ENCODE assay signal across 23 cellular contexts in genomic region chr19:13832096-13832495, GRCh38. TPM values are rescaled to one million over a fixed set of nuclear protein-coding genes. Genes with fewer than 3 reads are reported as not detected.
DNase-seq lines count a peak whose midpoint lies in the region; ATAC-seq and TF ChIP-seq lines count a peak whose summit lies in the region.
"Had no signal": no experiment of that assay in that cellular context is flagged by ENCODE, and none has a peak within 500 bp of the region (broad histone marks: within the 10 kb centered on the region; RNA-seq: fewer than 3 reads in every experiment).

No MANE protein-coding gene starts in this region.

- H3K4me1 ChIP-seq in RWPE2 (ENCODE audit: insufficient read depth, poor library complexity, severe bottlenecking) (peaks cover 17% of the 10 kb centered on the region), gastroesophageal sphincter (peaks cover 2 to 50% (median 38%) of the 10 kb centered on the region in 3 donors)

- H3K36me3 ChIP-seq in RWPE2 (ENCODE audit: low read depth): peaks cover 44% of the 10 kb centered on the region
- peaks cover 0 to 61% of the 10 kb centered on the region in 2 donors for H3K36me3 ChIP-seq in gastroesophageal sphincter

- ATAC-seq in stimulated activated naive CD8-positive, alpha-beta T cell treated with anti-CD3 and anti-CD28 coated beads, Interleukin-15, amount 100 ng/mL, for 72 hours: no peak
- ATAC-seq in stimulated activated naive CD8-positive, alpha-beta T cell treated with anti-CD3 and anti-CD28 coated beads, Interleukin-15, Interleukin-2, amounts not matched to agents 100 U/mL and 50 U/mL, for 24 hours: no peak
- ATAC-seq in RWPE2 (ENCODE audit: low read depth): no peak
- ATAC-seq in gastroesophageal sphincter: no peak
- ATAC-seq in stimulated activated naive B cell treated with anti-CD40 and anti-IgM and Interleukin-4, amounts not matched to agents 10 μg/mL and 1 μg/mL and 100 μg/mL, for 72 hours (replicated peaks): no peak
- ATAC-seq: activated T-cell treated with anti-CD3 and anti-CD28 coated beads, Interleukin-2, amount 50 U/mL, for 4 hours; left colon had no signal

- peak overlapping the region; percentile 34 to 68 for H3K27ac Mint-ChIP-seq in stimulated activated naive CD8-positive, alpha-beta T cell treated with anti-CD3 and anti-CD28 coated beads, Interleukin-15, amount 100 ng/mL, for 72 hours
- H3K27ac Mint-ChIP-seq in stimulated activated naive B cell treated with anti-CD40 and anti-IgM and Interleukin-4, amounts not matched to agents 10 μg/mL and 1 μg/mL and 100 μg/mL, for 72 hours: no peak overlapping the region
- H3K27ac Mint-ChIP-seq: activated CD4-positive, alpha-beta memory T cell treated with anti-CD3 and anti-CD28 coated beads for 36 hours had no signal

- no peak for TF ChIP-seq POLR2A in gastroesophageal sphincter (IDR thresholded peaks at IDR 0.05)

- H3K27me3 ChIP-seq in RWPE2 (ENCODE audit: insufficient read depth, poor library complexity, severe bottlenecking) (no peaks in the 10 kb centered on the region), gastroesophageal sphincter (no peaks in the 10 kb centered on the region)
- H3K27me3 ChIP-seq: spleen had no signal

- peaks cover 30 to 57% of the 10 kb centered on the region in 2 donors for H3K36me3 Mint-ChIP-seq in stimulated activated naive B cell treated with anti-CD40 and anti-IgM and Interleukin-4, amounts not matched to agents 10 μg/mL and 1 μg/mL and 100 μg/mL, for 72 hours

- no peaks in the 10 kb centered on the region for H3K9me3 Mint-ChIP-seq in stimulated activated naive CD8-positive, alpha-beta T cell treated with anti-CD3 and anti-CD28 coated beads, Interleukin-15, amount 100 ng/mL, for 72 hours
- H3K9me3 Mint-ChIP-seq in stimulated activated naive B cell treated with anti-CD40 and anti-IgM and Interleukin-4, amounts not matched to agents 10 μg/mL and 1 μg/mL and 100 μg/mL, for 72 hours: no peaks in the 10 kb centered on the region
- H3K9me3 Mint-ChIP-seq: activated CD4-positive, alpha-beta memory T cell treated with anti-CD3 and anti-CD28 coated beads for 36 hours; activated T-cell treated with anti-CD3 and anti-CD28 coated beads, Interleukin-2, amount 50 U/mL, for 4 hours had no signal

- H3K9me3 ChIP-seq in RWPE2 (ENCODE audit: severe bottlenecking) (no peaks in the 10 kb centered on the region), gastroesophageal sphincter (no peaks in the 10 kb centered on the region)
- H3K9me3 ChIP-seq: Caco-2, spleen had no signal

- H3K27ac ChIP-seq in RWPE2 (ENCODE audit: poor library complexity, severe bottlenecking) (peak overlapping the region; percentile 98), gastroesophageal sphincter (peak overlapping the region in 3 of 4 donors; percentile 100)

- no peak overlapping the region for H3K4me3 Mint-ChIP-seq in stimulated activated naive CD8-positive, alpha-beta T cell treated with anti-CD3 and anti-CD28 coated beads, Interleukin-15, amount 100 ng/mL, for 72 hours
- no peak overlapping the region for H3K4me3 Mint-ChIP-seq in stimulated activated naive B cell treated with anti-CD40 and anti-IgM and Interleukin-4, amounts not matched to agents 10 μg/mL and 1 μg/mL and 100 μg/mL, for 72 hours
- H3K4me3 Mint-ChIP-seq: activated CD4-positive, alpha-beta memory T cell treated with anti-CD3 and anti-CD28 coated beads for 36 hours had no signal

- TF ChIP-seq EP300 in gastroesophageal sphincter (IDR thresholded peaks at IDR 0.05): no peak

- no peak for DNase-seq in stimulated activated naive CD8-positive, alpha-beta T cell treated with anti-CD3 and anti-CD28 coated beads, Interleukin-15, amount 100 ng/mL, for 72 hours
- DNase-seq in stimulated activated naive CD8-positive, alpha-beta T cell treated with anti-CD3 and anti-CD28 coated beads, Interleukin-15, Interleukin-2, amounts not matched to agents 100 U/mL and 50 U/mL, for 24 hours: no peak
- DNase-seq in RWPE2 (ENCODE audit: low spot score): no peak
- DNase-seq in DMS 273 treated with DMSO at 0.1 percent for 48 hours (lab: John Stamatoyannopoulos, UW): no peak
- DNase-seq in stimulated activated naive B cell treated with anti-CD40 and anti-IgM and Interleukin-4, amounts not matched to agents 10 μg/mL and 1 μg/mL and 100 μg/mL, for 72 hours: no peak
- DNase-seq in activated CD4-positive, CD25-positive, alpha-beta regulatory T cell (lab: John Stamatoyannopoulos, UW): no peak
- DNase-seq: activated CD4-positive, alpha-beta memory T cell treated with anti-CD3 and anti-CD28 coated beads for 36 hours; activated T-cell treated with anti-CD3 and anti-CD28 coated beads, Interleukin-2, amount 50 U/mL, for 4 hours; Caco-2; erythroblast; left colon; midbrain; NCI-H1417; NCI-H524 treated with DMSO at 0.1 percent for 48 hours; Right ventricle myocardium superior; spleen; stimulated activated CD8-positive, alpha-beta memory T cell treated with anti-CD3 and anti-CD28 coated beads, Interleukin-4, amount 100 ng/mL, for 48 hours had no signal

- TF ChIP-seq CTCF in RWPE2 (IDR thresholded peaks at IDR 0.05; ENCODE audit: poor library complexity, severe bottlenecking) (no peak), gastroesophageal sphincter (IDR thresholded peaks at IDR 0.05) (no peak)

- peaks cover 56% of the 10 kb centered on the region for H3K4me1 Mint-ChIP-seq in stimulated activated naive CD8-positive, alpha-beta T cell treated with anti-CD3 and anti-CD28 coated beads, Interleukin-15, amount 100 ng/mL, for 72 hours
- H3K4me1 Mint-ChIP-seq in stimulated activated naive B cell treated with anti-CD40 and anti-IgM and Interleukin-4, amounts not matched to agents 10 μg/mL and 1 μg/mL and 100 μg/mL, for 72 hours: peaks cover 24 to 48% of the 10 kb centered on the region in 2 donors

- H3K4me3 ChIP-seq in RWPE2 (ENCODE audit: severe bottlenecking): no peak overlapping the region
- H3K4me3 ChIP-seq in gastroesophageal sphincter: no peak overlapping the region

- 18 to 60% methylated on average over 2 to 6 of the region's 11 CpGs for WGBS in gastroesophageal sphincter (ENCODE audit: low coverage in 1 of 2), 2 donors

- no peaks in the 10 kb centered on the region for H3K27me3 Mint-ChIP-seq in stimulated activated naive CD8-positive, alpha-beta T cell treated with anti-CD3 and anti-CD28 coated beads, Interleukin-15, amount 100 ng/mL, for 72 hours
- H3K27me3 Mint-ChIP-seq in stimulated activated naive B cell treated with anti-CD40 and anti-IgM and Interleukin-4, amounts not matched to agents 10 μg/mL and 1 μg/mL and 100 μg/mL, for 72 hours: no peaks in the 10 kb centered on the region
- H3K27me3 Mint-ChIP-seq: activated CD4-positive, alpha-beta memory T cell treated with anti-CD3 and anti-CD28 coated beads for 36 hours had no signal

RNA-seq across cellular contexts. Expression of gene ZSWIM4, which starts 36.9 kb away (rescaled TPM):
- total RNA-seq in gastroesophageal sphincter: 1 to 10 TPM; 3.9 to 9.2 (median 4.2) TPM

RNA-seq across cellular contexts. Expression of gene NANOS3, which starts 44.8 kb away (rescaled TPM):
- 1 to 10 TPM in 2 of 4 donors, not detected in 2; 1.1 to 5.0 TPM for total RNA-seq in gastroesophageal sphincter
- total RNA-seq: Caco-2, dermis microvascular lymphatic vessel endothelial cell, H1, HT1080, LHCN-M2, pulmonary artery endothelial cell, spleen had no signal

RNA-seq across cellular contexts. Expression of gene C19orf53, which starts 57.8 kb away (rescaled TPM):
- 100 to 1,000 TPM; 123 to 142 (median 128) TPM for total RNA-seq in gastroesophageal sphincter
